In the genomic region with DNA sequence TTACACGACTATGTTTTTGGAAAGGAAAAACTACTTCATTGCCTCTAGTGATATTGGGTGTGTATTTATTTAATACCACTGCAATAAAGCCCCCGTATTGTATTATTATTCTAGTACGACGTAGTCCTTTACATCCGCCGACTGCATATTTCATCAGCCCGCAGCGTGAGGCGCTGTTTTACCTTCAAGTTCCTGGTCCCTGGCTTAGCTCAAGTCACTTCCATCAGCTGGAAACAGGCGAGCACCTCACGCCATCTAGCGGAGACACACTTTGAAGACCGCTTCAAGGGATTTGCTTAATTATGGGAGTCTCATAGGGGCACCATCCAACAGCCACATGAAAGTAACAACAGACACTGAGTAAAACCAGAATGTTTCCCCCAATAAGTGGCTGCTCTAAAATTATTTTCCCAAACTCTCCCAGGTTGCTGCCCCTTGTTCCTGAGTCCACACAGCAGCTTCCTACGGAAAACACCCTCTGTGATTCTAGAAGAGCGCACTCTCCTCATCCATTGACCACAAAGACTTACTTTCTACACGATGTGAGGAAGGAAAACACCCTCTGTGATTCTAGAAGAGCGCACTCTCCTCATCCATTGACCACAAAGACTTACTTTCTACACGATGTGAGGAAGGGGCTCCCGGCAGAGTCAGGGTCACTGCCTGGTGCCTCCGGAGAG, we compare ENCODE assay signal across 8 cellular contexts. TPM values are rescaled to one million over a fixed set of nuclear protein-coding genes. Genes with fewer than 3 reads are reported as not detected.
DNase-seq lines count a peak whose midpoint lies in the region; ATAC-seq and TF ChIP-seq lines count a peak whose summit lies in the region.

No MANE protein-coding gene starts in this region.

- CTCF ChIA-PET in activated CD4-positive, alpha-beta T cell treated with anti-CD3 and anti-CD28 coated beads, Interleukin-2, amount 10 ng/mL, durations not matched to agents 7 days and 5 days (lab: Charles Lee) = interaction anchor here (0.6 to 3.5 kb wide), 26 partner anchors 9 to 808 kb away, joined by 3 to 29 read pairs (median 4); a partner anchor contains a TSS

- no peak overlapping the region for H3K9ac ChIP-seq in liver (ENCODE audit: low read depth in 1 of 2, low read length in 2 of 2)

- H3K27me3 Mint-ChIP-seq in activated CD4-positive, alpha-beta T cell treated with anti-CD3 and anti-CD28 coated beads, Interleukin-2, amount 10 ng/mL, durations not matched to agents 7 days and 5 days = peaks cover 15% of the 10 kb centered on the region

- H3K27me3 ChIP-seq in liver (ENCODE audit: control insufficient read depth in 4 of 4, insufficient read depth in 4 of 4, low read length in 3 of 4) = no peaks in the 10 kb centered on the region

- H3K27ac Mint-ChIP-seq in activated CD4-positive, alpha-beta T cell treated with anti-CD3 and anti-CD28 coated beads, Interleukin-2, amount 10 ng/mL, durations not matched to agents 7 days and 5 days = no peak overlapping the region

- POLR2A ChIA-PET in activated CD4-positive, alpha-beta T cell treated with anti-CD3 and anti-CD28 coated beads, Interleukin-2, amount 10 ng/mL, durations not matched to agents 7 days and 5 days (lab: Charles Lee) = no interaction called here

- TF ChIP-seq CTCF in coronary artery (IDR thresholded peaks at IDR 0.05) (peak; percentile 71), liver (IDR thresholded peaks at IDR 0.05; ENCODE audit: low read depth, low read length, missing input control) (peak; percentile 87)

- WGBS in liver = 25% methylated on average over 20 of the region's 20 CpGs

- H3K4me1 Mint-ChIP-seq in activated CD4-positive, alpha-beta T cell treated with anti-CD3 and anti-CD28 coated beads, Interleukin-2, amount 10 ng/mL, durations not matched to agents 7 days and 5 days = peaks cover 3% of the 10 kb centered on the region

- no peak overlapping the region for H3K4me3 Mint-ChIP-seq in activated CD4-positive, alpha-beta T cell treated with anti-CD3 and anti-CD28 coated beads, Interleukin-2, amount 10 ng/mL, durations not matched to agents 7 days and 5 days

- peak; percentile 93 for ATAC-seq in GM19452 (IDR thresholded peaks at IDR 0.05; ENCODE audit: unreplicated experiment)
- ATAC-seq in HG03520 (IDR thresholded peaks at IDR 0.05; ENCODE audit: unreplicated experiment) = peak; percentile 95

- H3K9me3 Mint-ChIP-seq in activated CD4-positive, alpha-beta T cell treated with anti-CD3 and anti-CD28 coated beads, Interleukin-2, amount 10 ng/mL, durations not matched to agents 7 days and 5 days = peaks cover 9% of the 10 kb centered on the region

- H3K36me3 ChIP-seq in liver (ENCODE audit: control insufficient read depth in 4 of 4, insufficient read depth in 3 of 4, low read depth in 1 of 4, low read length in 3 of 4) = no peaks in the 10 kb centered on the region

- peak; percentile 98 to 99 for TF ChIP-seq RAD21 in liver (IDR thresholded peaks at IDR 0.05)

- H3K4me1 ChIP-seq in liver (ENCODE audit: control insufficient read depth in 4 of 4, insufficient read depth in 4 of 4, low read length in 3 of 4) = peaks cover 0 to 5% (median 1%) of the 10 kb centered on the region in 4 donors

- H3K36me3 Mint-ChIP-seq in activated CD4-positive, alpha-beta T cell treated with anti-CD3 and anti-CD28 coated beads, Interleukin-2, amount 10 ng/mL, durations not matched to agents 7 days and 5 days (ENCODE audit: low read depth) = no peaks in the 10 kb centered on the region

- H3K9me3 ChIP-seq in liver (ENCODE audit: control insufficient read depth in 4 of 4, low read length in 3 of 4) = no peaks in the 10 kb centered on the region

- peak; percentile 56 for DNase-seq in CMK (ENCODE audit: low read depth)
- DNase-seq in NCI-H526 treated with DMSO at 0.1 percent for 48 hours (lab: John Stamatoyannopoulos, UW) = peak; percentile 81
- peak; percentile 87 for DNase-seq in activated CD4-positive, alpha-beta T cell treated with anti-CD3 and anti-CD28 coated beads, Interleukin-2, amount 10 ng/mL, durations not matched to agents 7 days and 5 days
- DNase-seq in coronary artery (ENCODE audit: low spot score) = peak; percentile 81
- DNase-seq in stimulated activated CD4-positive, alpha-beta T cell treated with anti-CD3 and anti-CD28 coated beads, TNF-alpha, amount 100 ng/mL, for 48 hours (ENCODE audit: low read depth in 3 of 3) = peak; percentile 60 to 71 (median 67)

- H3K4me3 ChIP-seq in coronary artery (no peak overlapping the region), liver (ENCODE audit: low read depth in 1 of 3, low read length in 3 of 3) (no peak overlapping the region)

- H3K27ac ChIP-seq in coronary artery = no peak overlapping the region
- no peak overlapping the region for H3K27ac ChIP-seq in liver (ENCODE audit: low read depth in 1 of 2, low read length in 2 of 2)

TF ChIP-seq in liver, 16 proteins besides CTCF, POLR2A, EP300 and RAD21:
- TF ChIP-seq, protein P1, sequence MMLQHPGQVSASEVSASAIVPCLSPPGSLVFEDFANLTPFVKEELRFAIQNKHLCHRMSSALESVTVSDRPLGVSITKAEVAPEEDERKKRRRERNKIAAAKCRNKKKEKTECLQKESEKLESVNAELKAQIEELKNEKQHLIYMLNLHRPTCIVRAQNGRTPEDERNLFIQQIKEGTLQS (IDR thresholded peaks at IDR 0.05) = no peak
- TF ChIP-seq TAF1 (conservative IDR thresholded peaks at IDR 0.05) (no peak), HNF4G (IDR thresholded peaks at IDR 0.05) (peak; percentile 17), HNF4A (conservative IDR thresholded peaks at IDR 0.05) (peak; percentile 22 to 54), JUND (IDR thresholded peaks at IDR 0.05) (no peak)
TF ChIP-seq in liver: peak in this region for 2.

RNA-seq across cellular contexts. Expression of a gene that starts 15.7 kb away (rescaled TPM):
- not detected for total RNA-seq in activated CD4-positive, alpha-beta T cell treated with anti-CD3 and anti-CD28 coated beads, Interleukin-2, amount 10 ng/mL, durations not matched to agents 7 days and 5 days
- total RNA-seq in liver = 1,000 to 10,000 TPM in 1 of 2 donors, 100 to 1,000 TPM in 1; 598 to 1,345 TPM
- polyA plus RNA-seq in liver = 100 to 1,000 TPM; 261 to 467 TPM

RNA-seq across cellular contexts. Expression of a gene that starts 20.6 kb away (rescaled TPM):
- total RNA-seq in activated CD4-positive, alpha-beta T cell treated with anti-CD3 and anti-CD28 coated beads, Interleukin-2, amount 10 ng/mL, durations not matched to agents 7 days and 5 days = not detected
- 1 to 10 TPM; 1.3 TPM for total RNA-seq in liver
- polyA plus RNA-seq in liver = under 1 TPM; 0.60 to 0.71 TPM

Comparison
In these comparisons a context has a peak if more than half of its experiments do, and no peak if none do; other contexts are left out.
1. RNA of a gene that starts 15.7 kb away (total RNA-seq): 598 to 1,345 TPM in liver; not detected in activated CD4-positive, alpha-beta T cell treated with anti-CD3 and anti-CD28 coated beads, Interleukin-2, amount 10 ng/mL, durations not matched to agents 7 days and 5 days; every median in the first group is over 100 times any median in the second.
2. Peak in every context shown above with its lines, with median percentiles within 50 percentile points of each other: DNase-seq.